ENCODE assay signal across 8 cellular contexts in the genomic region with DNA sequence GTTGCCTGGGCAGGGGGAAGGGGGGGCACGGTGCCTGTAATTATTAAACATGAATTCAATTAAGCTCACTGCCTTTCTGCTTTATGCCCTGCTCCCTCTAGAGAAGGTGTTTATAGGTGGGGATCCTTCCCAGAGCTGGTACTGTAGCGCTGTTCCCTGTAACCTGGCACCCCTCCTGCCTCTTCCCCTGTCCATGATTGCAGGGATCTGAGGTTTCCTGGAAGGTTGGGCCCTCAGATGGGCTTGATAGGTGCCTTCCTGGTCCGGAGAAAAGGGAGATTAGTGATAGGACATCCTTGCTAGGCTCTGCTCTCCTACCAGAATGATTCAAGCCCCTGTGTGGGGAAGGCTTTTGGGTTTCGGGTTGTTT. TPM values are rescaled to one million over a fixed set of nuclear protein-coding genes. Genes with fewer than 3 reads are reported as not detected.
DNase-seq lines count a peak whose midpoint lies in the region; TF ChIP-seq lines count a peak whose summit lies in the region.

No MANE protein-coding gene starts in this region.

- H3K4me1 ChIP-seq in esophagus muscularis mucosa, result peaks cover 43 to 67% (median 58%) of the 10 kb centered on the region in 4 donors
- peaks cover 3 to 48% (median 45%) of the 10 kb centered on the region in 4 donors for H3K4me1 ChIP-seq in sigmoid colon
- no peaks in the 10 kb centered on the region for H3K4me1 ChIP-seq in HAP-1

- no peak for DNase-seq in activated naive CD4-positive, alpha-beta T cell treated with anti-CD3 and anti-CD28 coated beads, Interleukin-2, amount 10 ng/mL, durations not matched to agents 7 days and 5 days
- no peak for DNase-seq in activated naive CD4-positive, alpha-beta T cell treated with Interleukin-2 at 50 U/mL for 16 hours
- DNase-seq in RPMI8226, result peak; percentile 14
- no peak for DNase-seq in esophagus muscularis mucosa (ENCODE audit: extremely low spot score)
- no peak for DNase-seq in sigmoid colon
- DNase-seq in putamen (ENCODE audit: low spot score), result no peak
- no peak for DNase-seq in HAP-1 (ENCODE audit: low spot score in 2 of 2)
- DNase-seq in stimulated activated CD4-positive, alpha-beta T cell treated with anti-CD3 and anti-CD28 coated beads, Interleukin-4, amount 100 ng/mL, for 4 hours, result no peak

- peaks cover 38% of the 10 kb centered on the region for H3K4me1 Mint-ChIP-seq in activated naive CD4-positive, alpha-beta T cell treated with anti-CD3 and anti-CD28 coated beads, Interleukin-2, amount 10 ng/mL, durations not matched to agents 7 days and 5 days

- no peaks in the 10 kb centered on the region for H3K27me3 ChIP-seq in esophagus muscularis mucosa
- H3K27me3 ChIP-seq in sigmoid colon, result no peaks in the 10 kb centered on the region
- H3K27me3 ChIP-seq in HAP-1 (ENCODE audit: low read depth), result no peaks in the 10 kb centered on the region

- H3K36me3 ChIP-seq in esophagus muscularis mucosa (peaks cover 33 to 52% (median 50%) of the 10 kb centered on the region in 4 donors), sigmoid colon (peaks cover 17 to 51% (median 48%) of the 10 kb centered on the region in 4 donors), HAP-1 (replicated peaks) (peaks cover 57% of the 10 kb centered on the region)

- 35% methylated on average over 4 of the region's 4 CpGs for WGBS in esophagus muscularis mucosa
- 36 to 51% methylated on average over 4 of the region's 4 CpGs for WGBS in sigmoid colon, 2 donors

- H3K9me3 ChIP-seq in esophagus muscularis mucosa, result no peaks in the 10 kb centered on the region
- no peaks in the 10 kb centered on the region for H3K9me3 ChIP-seq in sigmoid colon
- no peaks in the 10 kb centered on the region for H3K9me3 ChIP-seq in HAP-1

- peak overlapping the region; percentile 89 for H3K27ac Mint-ChIP-seq in activated naive CD4-positive, alpha-beta T cell treated with anti-CD3 and anti-CD28 coated beads, Interleukin-2, amount 10 ng/mL, durations not matched to agents 7 days and 5 days

- H3K36me3 Mint-ChIP-seq in activated naive CD4-positive, alpha-beta T cell treated with anti-CD3 and anti-CD28 coated beads, Interleukin-2, amount 10 ng/mL, durations not matched to agents 7 days and 5 days, result peaks cover 35% of the 10 kb centered on the region

- H3K9me3 Mint-ChIP-seq in activated naive CD4-positive, alpha-beta T cell treated with anti-CD3 and anti-CD28 coated beads, Interleukin-2, amount 10 ng/mL, durations not matched to agents 7 days and 5 days, result no peaks in the 10 kb centered on the region

- peak overlapping the region; percentile 83 for H3K4me3 Mint-ChIP-seq in activated naive CD4-positive, alpha-beta T cell treated with anti-CD3 and anti-CD28 coated beads, Interleukin-2, amount 10 ng/mL, durations not matched to agents 7 days and 5 days

- peaks cover 10% of the 10 kb centered on the region for H3K27me3 Mint-ChIP-seq in activated naive CD4-positive, alpha-beta T cell treated with anti-CD3 and anti-CD28 coated beads, Interleukin-2, amount 10 ng/mL, durations not matched to agents 7 days and 5 days

- CTCF ChIA-PET in activated naive CD4-positive, alpha-beta T cell treated with anti-CD3 and anti-CD28 coated beads, Interleukin-2, amount 10 ng/mL, durations not matched to agents 7 days and 5 days (lab: Charles Lee), result no interaction called here

- no peak for TF ChIP-seq POLR2A in esophagus muscularis mucosa (IDR thresholded peaks at IDR 0.05; ENCODE audit: low read depth)
- TF ChIP-seq POLR2A in sigmoid colon (IDR thresholded peaks at IDR 0.05), result no peak

- TF ChIP-seq EP300 in esophagus muscularis mucosa (IDR thresholded peaks at IDR 0.05) (no peak), sigmoid colon (IDR thresholded peaks at IDR 0.05) (no peak)

- in situ Hi-C loops in HAP-1 (cut with MboI; ENCODE audit: low sequenced_read_pairs), result no loop called here

- peak overlapping the region; percentile 84 to 97 (median 90) for H3K4me3 ChIP-seq in esophagus muscularis mucosa
- H3K4me3 ChIP-seq in sigmoid colon, result peak overlapping the region in 3 of 4 donors; percentile 86 to 97 (median 87)
- no peak overlapping the region for H3K4me3 ChIP-seq in HAP-1

- no peak for TF ChIP-seq CTCF in esophagus muscularis mucosa (IDR thresholded peaks at IDR 0.05)
- TF ChIP-seq CTCF in sigmoid colon (IDR thresholded peaks at IDR 0.05), result no peak

- H3K27ac ChIP-seq in esophagus muscularis mucosa (replicated peaks in 1 of 4) (peak overlapping the region; percentile 98 to 99 (median 99)), sigmoid colon (peak overlapping the region; percentile 95 to 100 (median 99))

- intact Hi-C loops in esophagus muscularis mucosa (cut with DNase I) (no loop called here), sigmoid colon (cut with DNase I) (loop anchor here (1.0 to 10.0 kb wide), 2 partner anchors 15 to 700 kb away; a partner anchor contains a TSS)

RNA-seq across cellular contexts. Expression of a gene that starts 2.1 kb away (rescaled TPM):
- total RNA-seq in esophagus muscularis mucosa (10 to 100 TPM; 40.3 to 71.0 (median 59.9) TPM), sigmoid colon (10 to 100 TPM; 28.0 to 36.7 (median 33.8) TPM)
- 10 to 100 TPM; 12.6 to 17.1 (median 12.9) TPM for polyA plus RNA-seq in sigmoid colon

RNA-seq across cellular contexts. Expression of a gene that starts 20.9 kb away (rescaled TPM):
- total RNA-seq in esophagus muscularis mucosa (100 to 1,000 TPM; 291 to 418 (median 360) TPM), sigmoid colon (100 to 1,000 TPM; 115 to 241 (median 182) TPM)
- 100 to 1,000 TPM in 1 of 3 donors, 10 to 100 TPM in 2; 62.9 to 249 (median 67.3) TPM for polyA plus RNA-seq in sigmoid colon

RNA-seq across cellular contexts. Expression of a gene that starts 26.1 kb away (rescaled TPM):
- 1 to 10 TPM; 1.8 to 3.4 (median 2.7) TPM for total RNA-seq in esophagus muscularis mucosa
- total RNA-seq in sigmoid colon, result 1 to 10 TPM; 1.6 to 3.3 (median 2.6) TPM
- 10 to 100 TPM; 10.9 to 30.2 (median 13.2) TPM for polyA plus RNA-seq in sigmoid colon

RNA-seq across cellular contexts. Expression of a gene that starts 26.2 kb away (rescaled TPM):
- total RNA-seq in esophagus muscularis mucosa (10 to 100 TPM; 36.0 to 52.1 (median 40.4) TPM), sigmoid colon (10 to 100 TPM; 53.2 to 92.5 (median 74.7) TPM)
- polyA plus RNA-seq in sigmoid colon, result 100 to 1,000 TPM; 132 to 162 (median 146) TPM

RNA-seq across cellular contexts. Expression of a gene that starts 36.2 kb away (rescaled TPM):
- total RNA-seq in esophagus muscularis mucosa (100 to 1,000 TPM; 252 to 356 (median 274) TPM), sigmoid colon (100 to 1,000 TPM; 127 to 246 (median 234) TPM)
- 100 to 1,000 TPM; 105 to 174 (median 153) TPM for polyA plus RNA-seq in sigmoid colon
